ENCODE assay signal across 8 cellular contexts in the genomic region with DNA sequence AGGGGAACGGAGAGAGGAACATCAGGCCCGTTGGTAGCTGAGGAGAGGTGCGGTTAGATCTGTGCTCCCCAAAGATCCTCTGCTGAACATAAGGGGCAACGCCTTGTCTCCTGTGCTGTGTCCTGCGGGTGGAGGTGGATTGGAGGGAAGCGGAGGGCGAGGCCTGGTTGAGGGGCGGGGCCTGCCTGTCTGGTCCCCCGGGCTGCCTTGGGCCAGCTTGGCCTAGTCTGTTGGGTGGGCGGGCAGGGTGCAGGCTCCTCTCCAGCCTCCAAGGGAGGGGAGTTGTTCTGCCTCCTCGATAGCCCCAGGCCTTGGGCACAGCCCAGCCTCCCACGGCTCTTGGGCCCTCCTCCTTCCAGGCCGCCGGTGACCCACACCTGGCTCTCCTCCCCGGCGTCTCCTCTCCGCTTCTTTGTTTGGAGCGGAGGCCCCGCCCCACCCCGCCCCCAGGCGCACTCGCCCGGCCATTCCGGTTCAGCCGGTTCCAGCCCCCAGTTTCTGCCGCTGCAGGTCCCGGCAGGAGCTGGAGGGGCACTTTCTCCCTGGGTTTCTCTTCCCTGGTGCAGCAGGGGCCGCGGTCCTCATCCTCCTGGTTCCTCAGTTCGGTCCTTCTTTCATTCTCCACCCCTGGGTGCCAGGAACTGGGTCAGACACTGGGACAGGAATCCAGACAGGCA. TPM values are rescaled to one million over a fixed set of nuclear protein-coding genes. Genes with fewer than 3 reads are reported as not detected.
A peak's percentile ranks its signal among the peaks of the same experiment; 100 is the strongest.
DNase-seq lines count a peak whose midpoint lies in the region; ATAC-seq and TF ChIP-seq lines count a peak whose summit lies in the region.

No MANE protein-coding gene starts in this region.

- H3K36me3 ChIP-seq in iPS-15b (ENCODE audit: control insufficient read depth, insufficient read depth, low read length), result peaks cover 27% of the 10 kb centered on the region

- peak overlapping the region; percentile 41 for H3K9ac ChIP-seq in iPS-15b (ENCODE audit: low read depth, low read length)

- peaks cover 7% of the 10 kb centered on the region for H3K4me1 Mint-ChIP-seq in activated B cell treated with CpG ODN at 0.5 μM for 24 hours
- H3K4me1 Mint-ChIP-seq in stimulated activated memory B cell treated with anti-CD40 and anti-IgM and Interleukin-4, amounts not matched to agents 10 μg/mL and 1 μg/mL and 100 μg/mL, for 72 hours, result peaks cover 11% of the 10 kb centered on the region

- POLR2A ChIA-PET in activated B cell treated with CpG ODN at 0.5 μM for 24 hours (lab: Charles Lee), result no interaction called here

- no peak overlapping the region for H3K27ac Mint-ChIP-seq in activated B cell treated with CpG ODN at 0.5 μM for 24 hours
- H3K27ac Mint-ChIP-seq in stimulated activated memory B cell treated with anti-CD40 and anti-IgM and Interleukin-4, amounts not matched to agents 10 μg/mL and 1 μg/mL and 100 μg/mL, for 72 hours, result no peak overlapping the region

- peaks cover 24% of the 10 kb centered on the region for H3K27me3 Mint-ChIP-seq in activated B cell treated with CpG ODN at 0.5 μM for 24 hours
- peaks cover 68% of the 10 kb centered on the region for H3K27me3 Mint-ChIP-seq in stimulated activated memory B cell treated with anti-CD40 and anti-IgM and Interleukin-4, amounts not matched to agents 10 μg/mL and 1 μg/mL and 100 μg/mL, for 72 hours

- H3K4me3 Mint-ChIP-seq in activated B cell treated with CpG ODN at 0.5 μM for 24 hours, result peak overlapping the region; percentile 76
- H3K4me3 Mint-ChIP-seq in stimulated activated memory B cell treated with anti-CD40 and anti-IgM and Interleukin-4, amounts not matched to agents 10 μg/mL and 1 μg/mL and 100 μg/mL, for 72 hours, result peak overlapping the region; percentile 73

- CTCF ChIA-PET in activated B cell treated with CpG ODN at 0.5 μM for 24 hours (lab: Charles Lee), result no interaction called here

- no peaks in the 10 kb centered on the region for H3K9me3 ChIP-seq in iPS-15b (ENCODE audit: control insufficient read depth, insufficient read depth, low read length)

- no peaks in the 10 kb centered on the region for H3K27me3 ChIP-seq in iPS-15b (ENCODE audit: control insufficient read depth, insufficient read depth, low read length)

- H3K4me3 ChIP-seq in iPS-15b (ENCODE audit: low read depth, low read length), result peak overlapping the region; percentile 69

- no peaks in the 10 kb centered on the region for H3K9me3 Mint-ChIP-seq in activated B cell treated with CpG ODN at 0.5 μM for 24 hours
- H3K9me3 Mint-ChIP-seq in stimulated activated memory B cell treated with anti-CD40 and anti-IgM and Interleukin-4, amounts not matched to agents 10 μg/mL and 1 μg/mL and 100 μg/mL, for 72 hours, result no peaks in the 10 kb centered on the region

- TF ChIP-seq CTCF in activated B cell treated with CpG ODN at 0.5 μM for 24 hours (IDR thresholded peaks at IDR 0.05), result no peak

- ATAC-seq in activated B cell treated with CpG ODN at 0.5 μM for 24 hours (ENCODE audit: low read depth) (peak; percentile 34), GM18502 (IDR thresholded peaks at IDR 0.05; ENCODE audit: poor library complexity, unreplicated experiment) (no peak), GM18907 (IDR thresholded peaks at IDR 0.05; ENCODE audit: unreplicated experiment) (no peak), GM18858 (IDR thresholded peaks at IDR 0.05; ENCODE audit: unreplicated experiment) (no peak)
- peak; percentile 29 for ATAC-seq in stimulated activated memory B cell treated with anti-CD40 and anti-IgM and Interleukin-4, amounts not matched to agents 10 μg/mL and 1 μg/mL and 100 μg/mL, for 72 hours

- DNase-seq in activated gamma-delta T cell treated with Interleukin-2 at 50 U/mL for 16 hours (peak; percentile 7), activated gamma-delta T cell (lab: John Stamatoyannopoulos, UW) (no peak), activated B cell treated with CpG ODN at 0.5 μM for 24 hours (no peak)

- H3K36me3 Mint-ChIP-seq in activated B cell treated with CpG ODN at 0.5 μM for 24 hours (ENCODE audit: low read depth), result no peaks in the 10 kb centered on the region
- H3K36me3 Mint-ChIP-seq in stimulated activated memory B cell treated with anti-CD40 and anti-IgM and Interleukin-4, amounts not matched to agents 10 μg/mL and 1 μg/mL and 100 μg/mL, for 72 hours, result no peaks in the 10 kb centered on the region

- intact Hi-C loops in activated B cell treated with CpG ODN at 0.5 μM for 24 hours (cut with micrococcal nuclease), result no loop called here

- H3K4me1 ChIP-seq in iPS-15b (ENCODE audit: control insufficient read depth, insufficient read depth, low read length), result peaks cover 25% of the 10 kb centered on the region

RNA-seq across cellular contexts. Expression of a gene that starts 19.4 kb away (rescaled TPM):
- 0.10 TPM in 1 of 2 replicates, not detected in the other for total RNA-seq in activated B cell treated with CpG ODN at 0.5 μM for 24 hours

Comparison
In these comparisons a context has a peak if more than half of its experiments do, and no peak if none do; other contexts are left out.
1. ATAC-seq: peak in activated B cell treated with CpG ODN at 0.5 μM for 24 hours (single experiment) and stimulated activated memory B cell treated with anti-CD40 and anti-IgM and Interleukin-4, amounts not matched to agents 10 μg/mL and 1 μg/mL and 100 μg/mL, for 72 hours (single experiment); none in GM18502 (single experiment), GM18907 (single experiment) and GM18858 (single experiment).